Comparison of ENCODE assay signal across 1 cellular context in the genomic region with DNA sequence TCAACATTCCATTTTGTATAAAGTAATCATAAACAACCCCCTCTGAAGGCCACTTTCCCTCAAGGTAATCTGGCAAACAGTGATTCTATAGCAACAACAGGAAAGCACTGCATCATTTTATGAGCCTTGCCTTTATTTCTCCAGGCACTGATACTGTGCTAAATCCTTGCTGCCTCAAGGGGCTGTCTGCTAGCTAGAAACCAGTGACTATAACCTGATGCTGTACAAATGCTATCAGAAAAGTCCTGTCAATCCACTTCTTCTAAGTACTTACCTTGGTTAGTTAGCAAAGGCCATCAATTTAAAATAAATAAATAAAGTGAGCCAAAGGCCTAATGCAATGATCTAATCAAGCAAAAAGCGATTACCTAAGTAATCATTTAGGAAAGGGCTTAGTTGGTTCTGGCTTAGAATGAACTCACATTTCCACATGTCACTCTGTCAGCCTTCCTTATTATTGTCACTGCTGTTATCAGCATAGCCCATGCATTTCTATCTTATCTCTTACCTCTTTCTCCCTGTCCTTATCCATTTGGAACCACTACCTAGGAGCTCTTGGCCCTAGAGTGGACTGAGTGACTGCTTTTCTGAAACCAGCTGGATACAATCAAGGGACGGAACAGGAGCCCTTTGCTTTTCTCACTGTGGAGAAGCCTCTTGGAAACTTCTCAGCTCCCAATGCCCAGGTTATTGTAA.
TF ChIP-seq lines count a peak whose summit lies in the region.

No MANE protein-coding gene starts in this region.

TF ChIP-seq in K562, 482 proteins besides CTCF, POLR2A, EP300 and RAD21 (continued from another document and continues in another):
- no peak for TF ChIP-seq PRPF4 (IDR thresholded peaks at IDR 0.05; ENCODE audit: insufficient read depth, low read depth, low read length, poor library complexity, severe bottlenecking)
- TF ChIP-seq ZNF347 (CRISPR knock-in tag; IDR thresholded peaks at IDR 0.05; ENCODE audit: low read depth): no peak
- TF ChIP-seq, protein P1, sequence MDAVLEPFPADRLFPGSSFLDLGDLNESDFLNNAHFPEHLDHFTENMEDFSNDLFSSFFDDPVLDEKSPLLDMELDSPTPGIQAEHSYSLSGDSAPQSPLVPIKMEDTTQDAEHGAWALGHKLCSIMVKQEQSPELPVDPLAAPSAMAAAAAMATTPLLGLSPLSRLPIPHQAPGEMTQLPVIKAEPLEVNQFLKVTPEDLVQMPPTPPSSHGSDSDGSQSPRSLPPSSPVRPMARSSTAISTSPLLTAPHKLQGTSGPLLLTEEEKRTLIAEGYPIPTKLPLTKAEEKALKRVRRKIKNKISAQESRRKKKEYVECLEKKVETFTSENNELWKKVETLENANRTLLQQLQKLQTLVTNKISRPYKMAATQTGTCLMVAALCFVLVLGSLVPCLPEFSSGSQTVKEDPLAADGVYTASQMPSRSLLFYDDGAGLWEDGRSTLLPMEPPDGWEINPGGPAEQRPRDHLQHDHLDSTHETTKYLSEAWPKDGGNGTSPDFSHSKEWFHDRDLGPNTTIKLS (IDR thresholded peaks at IDR 0.05; ENCODE audit: borderline replicate concordance, low read depth): no peak
- peak; percentile 83 for TF ChIP-seq MTA2 (IDR thresholded peaks at IDR 0.05; ENCODE audit: low read depth)
- TF ChIP-seq, protein P2, sequence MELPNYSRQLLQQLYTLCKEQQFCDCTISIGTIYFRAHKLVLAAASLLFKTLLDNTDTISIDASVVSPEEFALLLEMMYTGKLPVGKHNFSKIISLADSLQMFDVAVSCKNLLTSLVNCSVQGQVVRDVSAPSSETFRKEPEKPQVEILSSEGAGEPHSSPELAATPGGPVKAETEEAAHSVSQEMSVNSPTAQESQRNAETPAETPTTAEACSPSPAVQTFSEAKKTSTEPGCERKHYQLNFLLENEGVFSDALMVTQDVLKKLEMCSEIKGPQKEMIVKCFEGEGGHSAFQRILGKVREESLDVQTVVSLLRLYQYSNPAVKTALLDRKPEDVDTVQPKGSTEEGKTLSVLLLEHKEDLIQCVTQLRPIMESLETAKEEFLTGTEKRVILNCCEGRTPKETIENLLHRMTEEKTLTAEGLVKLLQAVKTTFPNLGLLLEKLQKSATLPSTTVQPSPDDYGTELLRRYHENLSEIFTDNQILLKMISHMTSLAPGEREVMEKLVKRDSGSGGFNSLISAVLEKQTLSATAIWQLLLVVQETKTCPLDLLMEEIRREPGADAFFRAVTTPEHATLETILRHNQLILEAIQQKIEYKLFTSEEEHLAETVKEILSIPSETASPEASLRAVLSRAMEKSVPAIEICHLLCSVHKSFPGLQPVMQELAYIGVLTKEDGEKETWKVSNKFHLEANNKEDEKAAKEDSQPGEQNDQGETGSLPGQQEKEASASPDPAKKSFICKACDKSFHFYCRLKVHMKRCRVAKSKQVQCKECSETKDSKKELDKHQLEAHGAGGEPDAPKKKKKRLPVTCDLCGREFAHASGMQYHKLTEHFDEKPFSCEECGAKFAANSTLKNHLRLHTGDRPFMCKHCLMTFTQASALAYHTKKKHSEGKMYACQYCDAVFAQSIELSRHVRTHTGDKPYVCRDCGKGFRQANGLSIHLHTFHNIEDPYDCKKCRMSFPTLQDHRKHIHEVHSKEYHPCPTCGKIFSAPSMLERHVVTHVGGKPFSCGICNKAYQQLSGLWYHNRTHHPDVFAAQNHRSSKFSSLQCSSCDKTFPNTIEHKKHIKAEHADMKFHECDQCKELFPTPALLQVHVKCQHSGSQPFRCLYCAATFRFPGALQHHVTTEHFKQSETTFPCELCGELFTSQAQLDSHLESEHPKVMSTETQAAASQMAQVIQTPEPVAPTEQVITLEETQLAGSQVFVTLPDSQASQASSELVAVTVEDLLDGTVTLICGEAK (IDR thresholded peaks at IDR 0.05): no peak
- TF ChIP-seq, protein P2 (CRISPR knock-in tag; IDR thresholded peaks at IDR 0.05): no peak
- TF ChIP-seq RCOR1 (IDR thresholded peaks at IDR 0.05; ENCODE audit: borderline replicate concordance in 1 of 2, low read depth in 2 of 2, low read length in 2 of 2): peak in 1 of 2 experiments; percentile 73; a peak in 2 of 4 replicates
- TF ChIP-seq, protein P3, sequence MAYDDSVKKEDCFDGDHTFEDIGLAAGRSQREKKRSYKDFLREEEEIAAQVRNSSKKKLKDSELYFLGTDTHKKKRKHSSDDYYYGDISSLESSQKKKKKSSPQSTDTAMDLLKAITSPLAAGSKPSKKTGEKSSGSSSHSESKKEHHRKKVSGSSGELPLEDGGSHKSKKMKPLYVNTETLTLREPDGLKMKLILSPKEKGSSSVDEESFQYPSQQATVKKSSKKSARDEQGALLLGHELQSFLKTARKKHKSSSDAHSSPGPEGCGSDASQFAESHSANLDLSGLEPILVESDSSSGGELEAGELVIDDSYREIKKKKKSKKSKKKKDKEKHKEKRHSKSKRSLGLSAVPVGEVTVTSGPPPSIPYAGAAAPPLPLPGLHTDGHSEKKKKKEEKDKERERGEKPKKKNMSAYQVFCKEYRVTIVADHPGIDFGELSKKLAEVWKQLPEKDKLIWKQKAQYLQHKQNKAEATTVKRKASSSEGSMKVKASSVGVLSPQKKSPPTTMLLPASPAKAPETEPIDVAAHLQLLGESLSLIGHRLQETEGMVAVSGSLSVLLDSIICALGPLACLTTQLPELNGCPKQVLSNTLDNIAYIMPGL (CRISPR knock-in tag; IDR thresholded peaks at IDR 0.05): no peak
- TF ChIP-seq ZNF699 (CRISPR knock-in tag; IDR thresholded peaks at IDR 0.05; ENCODE audit: insufficient replicate concordance): no peak
- peak; percentile 78 for TF ChIP-seq FOXM1 (IDR thresholded peaks at IDR 0.05; ENCODE audit: low read depth)
- no peak for TF ChIP-seq FOXM1 (CRISPR knock-in tag; IDR thresholded peaks at IDR 0.05; ENCODE audit: low read depth)
- TF ChIP-seq SRSF7 (optimal IDR thresholded peaks at IDR 0.05; ENCODE audit: low read depth, low read length): no peak
- TF ChIP-seq, protein P4, sequence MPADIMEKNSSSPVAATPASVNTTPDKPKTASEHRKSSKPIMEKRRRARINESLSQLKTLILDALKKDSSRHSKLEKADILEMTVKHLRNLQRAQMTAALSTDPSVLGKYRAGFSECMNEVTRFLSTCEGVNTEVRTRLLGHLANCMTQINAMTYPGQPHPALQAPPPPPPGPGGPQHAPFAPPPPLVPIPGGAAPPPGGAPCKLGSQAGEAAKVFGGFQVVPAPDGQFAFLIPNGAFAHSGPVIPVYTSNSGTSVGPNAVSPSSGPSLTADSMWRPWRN (IDR thresholded peaks at IDR 0.05; ENCODE audit: low read depth): peak; percentile 48; the same call in 1 of the 2 replicates
- no peak for TF ChIP-seq DNMT1 (IDR thresholded peaks at IDR 0.05)
- no peak for TF ChIP-seq POLR2H (tag; IDR thresholded peaks at IDR 0.05; ENCODE audit: low read depth)
- TF ChIP-seq, protein P5, sequence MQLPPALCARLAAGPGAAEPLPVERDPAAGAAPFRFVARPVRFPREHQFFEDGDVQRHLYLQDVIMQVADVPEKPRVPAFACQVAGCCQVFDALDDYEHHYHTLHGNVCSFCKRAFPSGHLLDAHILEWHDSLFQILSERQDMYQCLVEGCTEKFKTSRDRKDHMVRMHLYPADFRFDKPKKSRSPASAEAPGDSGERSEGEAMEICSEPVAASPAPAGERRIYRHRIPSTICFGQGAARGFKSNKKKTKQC (CRISPR knock-in tag; IDR thresholded peaks at IDR 0.05): no peak
- no peak for TF ChIP-seq BRD9 (IDR thresholded peaks at IDR 0.05; ENCODE audit: low read depth, partially characterized antibody)
- TF ChIP-seq, protein P6, sequence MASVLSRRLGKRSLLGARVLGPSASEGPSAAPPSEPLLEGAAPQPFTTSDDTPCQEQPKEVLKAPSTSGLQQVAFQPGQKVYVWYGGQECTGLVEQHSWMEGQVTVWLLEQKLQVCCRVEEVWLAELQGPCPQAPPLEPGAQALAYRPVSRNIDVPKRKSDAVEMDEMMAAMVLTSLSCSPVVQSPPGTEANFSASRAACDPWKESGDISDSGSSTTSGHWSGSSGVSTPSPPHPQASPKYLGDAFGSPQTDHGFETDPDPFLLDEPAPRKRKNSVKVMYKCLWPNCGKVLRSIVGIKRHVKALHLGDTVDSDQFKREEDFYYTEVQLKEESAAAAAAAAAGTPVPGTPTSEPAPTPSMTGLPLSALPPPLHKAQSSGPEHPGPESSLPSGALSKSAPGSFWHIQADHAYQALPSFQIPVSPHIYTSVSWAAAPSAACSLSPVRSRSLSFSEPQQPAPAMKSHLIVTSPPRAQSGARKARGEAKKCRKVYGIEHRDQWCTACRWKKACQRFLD (CRISPR knock-in tag; IDR thresholded peaks at IDR 0.05): no peak
- no peak for TF ChIP-seq SREBF2 (CRISPR knock-in tag; IDR thresholded peaks at IDR 0.05)
- no peak for TF ChIP-seq MYNN (IDR thresholded peaks at IDR 0.05)
- no peak for TF ChIP-seq MYNN (CRISPR knock-in tag; IDR thresholded peaks at IDR 0.05)
- TF ChIP-seq ZNF143 (CRISPR knock-in tag; IDR thresholded peaks at IDR 0.05): no peak
- TF ChIP-seq, protein P7, sequence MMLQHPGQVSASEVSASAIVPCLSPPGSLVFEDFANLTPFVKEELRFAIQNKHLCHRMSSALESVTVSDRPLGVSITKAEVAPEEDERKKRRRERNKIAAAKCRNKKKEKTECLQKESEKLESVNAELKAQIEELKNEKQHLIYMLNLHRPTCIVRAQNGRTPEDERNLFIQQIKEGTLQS (IDR thresholded peaks at IDR 0.05): no peak
- TF ChIP-seq, protein P7 (CRISPR knock-in tag; conservative IDR thresholded peaks at IDR 0.05): 0 out of 2 replicates have a peak, but pooled peaks have one; percentile 25
- peak; percentile 31; the same call in 1 of the 2 replicates for TF ChIP-seq BCOR (IDR thresholded peaks at IDR 0.05)
- peak; percentile 84 for TF ChIP-seq MEIS2 (IDR thresholded peaks at IDR 0.05; ENCODE audit: partially characterized antibody)
- TF ChIP-seq COPS2 (conservative IDR thresholded peaks at IDR 0.05): no peak
- TF ChIP-seq MCM7 (IDR thresholded peaks at IDR 0.05): no peak
- no peak for TF ChIP-seq RFX5 (IDR thresholded peaks at IDR 0.05; ENCODE audit: low read depth, low read length)
- TF ChIP-seq ZFX (CRISPR knock-in tag; IDR thresholded peaks at IDR 0.05): no peak
- TF ChIP-seq RHOXF2B (CRISPR knock-in tag; conservative IDR thresholded peaks at IDR 0.05): no peak
- TF ChIP-seq THRAP3 (IDR thresholded peaks at IDR 0.05; ENCODE audit: borderline replicate concordance): no peak
- no peak for TF ChIP-seq HIVEP1 (CRISPR knock-in tag; IDR thresholded peaks at IDR 0.05)
- TF ChIP-seq, protein P8, sequence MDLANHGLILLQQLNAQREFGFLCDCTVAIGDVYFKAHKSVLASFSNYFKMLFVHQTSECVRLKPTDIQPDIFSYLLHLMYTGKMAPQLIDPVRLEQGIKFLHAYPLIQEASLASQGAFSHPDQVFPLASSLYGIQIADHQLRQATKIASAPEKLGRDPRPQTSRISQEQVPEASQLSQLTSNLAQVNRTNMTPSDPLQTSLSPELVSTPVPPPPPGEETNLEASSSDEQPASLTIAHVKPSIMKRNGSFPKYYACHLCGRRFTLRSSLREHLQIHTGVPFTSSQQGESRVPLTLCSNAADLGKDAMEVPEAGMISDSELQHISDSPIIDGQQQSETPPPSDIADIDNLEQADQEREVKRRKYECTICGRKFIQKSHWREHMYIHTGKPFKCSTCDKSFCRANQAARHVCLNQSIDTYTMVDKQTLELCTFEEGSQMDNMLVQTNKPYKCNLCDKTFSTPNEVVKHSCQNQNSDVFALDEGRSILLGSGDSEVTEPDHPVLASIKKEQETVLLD (IDR thresholded peaks at IDR 0.05): peak; percentile 78; the same call in 1 of the 2 replicates
